ENCODE assay signal across 20 cellular contexts in the genomic region with DNA sequence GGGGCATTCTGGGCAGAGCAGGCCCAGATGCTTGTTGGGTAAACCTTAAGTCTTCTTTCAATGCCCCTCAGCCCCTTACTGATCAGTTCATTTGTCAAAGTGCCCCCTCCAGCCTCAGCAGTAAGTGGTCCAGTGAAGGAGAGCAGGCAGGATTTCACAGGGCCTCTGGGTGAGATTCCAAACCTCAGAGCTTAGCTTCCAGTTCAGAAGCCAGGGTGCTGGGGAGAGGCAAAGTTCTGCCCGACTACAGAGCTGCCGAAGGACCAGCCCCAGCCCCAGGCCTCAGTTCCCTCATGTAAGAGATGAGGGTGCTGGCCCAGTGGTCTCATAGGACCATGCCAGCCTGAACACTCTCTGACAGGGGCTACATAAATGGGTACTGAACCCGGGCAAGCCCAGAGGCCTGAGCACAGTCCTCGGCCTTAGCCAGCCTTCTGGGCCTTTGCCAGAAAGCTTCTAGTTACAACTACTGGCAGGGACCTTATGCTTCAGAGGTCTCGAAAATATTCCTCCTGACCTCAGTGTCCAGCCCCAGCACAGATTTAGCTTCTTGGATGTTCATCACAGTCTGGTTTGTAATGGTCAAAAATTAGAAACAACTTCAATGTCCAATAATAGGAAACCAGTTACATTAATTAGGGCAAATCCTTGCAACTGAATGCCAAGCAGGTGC. TPM values are rescaled to one million over a fixed set of nuclear protein-coding genes. Genes with fewer than 3 reads are reported as not detected.
A peak's percentile ranks its signal among the peaks of the same experiment; 100 is the strongest.
DNase-seq lines count a peak whose midpoint lies in the region; ATAC-seq and TF ChIP-seq lines count a peak whose summit lies in the region.
"Had no signal": no experiment of that assay in that cellular context is flagged by ENCODE, and none has a peak within 500 bp of the region (broad histone marks: within the 10 kb centered on the region; RNA-seq: fewer than 3 reads in every experiment).

No MANE protein-coding gene starts in this region.

- ATAC-seq in Right ventricle myocardium inferior (no peak), right lobe of liver (peak in 2 of 4 donors; percentile 2), aorta (ENCODE audit: low FRiP score) (peak; percentile 37), HG03159 (IDR thresholded peaks at IDR 0.05; ENCODE audit: unreplicated experiment) (no peak), HG02938 (IDR thresholded peaks at IDR 0.05; ENCODE audit: unreplicated experiment) (no peak)
- ATAC-seq: PC-3 had no signal

- no peaks in the 10 kb centered on the region for H3K79me2 ChIP-seq in osteoblast (ENCODE audit: insufficient read depth, low read length)

- H3K27me3 ChIP-seq in cardiac muscle cell (no peaks in the 10 kb centered on the region), right lobe of liver (no peaks in the 10 kb centered on the region), osteoblast (ENCODE audit: insufficient read depth, low read length) (peaks cover 15% of the 10 kb centered on the region), aorta (ENCODE audit: control insufficient read depth in 1 of 2, insufficient read depth in 2 of 2, low read length in 1 of 2) (no peaks in the 10 kb centered on the region)
- H3K27me3 ChIP-seq: BE2C, SJCRH30 had no signal

- no peak overlapping the region for H3K4me2 ChIP-seq in osteoblast (ENCODE audit: insufficient read depth, low read length)

- no peaks in the 10 kb centered on the region for H3K9me3 ChIP-seq in cardiac muscle cell (ENCODE audit: low read depth)
- no peaks in the 10 kb centered on the region for H3K9me3 ChIP-seq in right lobe of liver
- H3K9me3 ChIP-seq in osteoblast (ENCODE audit: low read depth, low read length): no peaks in the 10 kb centered on the region
- no peaks in the 10 kb centered on the region for H3K9me3 ChIP-seq in aorta (ENCODE audit: control insufficient read depth, low read length)
- H3K9me3 ChIP-seq: BE2C, Caco-2, SJCRH30 had no signal

- no peak for DNase-seq in cardiac muscle cell (ENCODE audit: low read depth in 1 of 2, low spot score in 1 of 2)
- DNase-seq in Right ventricle myocardium inferior (ENCODE audit: missing footprints): no peak
- no peak for DNase-seq in right lobe of liver
- DNase-seq in osteoblast (ENCODE audit: insufficient read length, low spot score, missing footprints): peak; percentile 11
- DNase-seq in aorta: no peak
- DNase-seq in NCI-H1417 treated with DMSO at 0.1 percent for 48 hours (lab: John Stamatoyannopoulos, UW): no peak
- DNase-seq: BE2C; Caco-2; CD4-positive, CD25-positive, alpha-beta regulatory T cell; EL; NCI-H1417; NCI-H187 treated with DMSO at 0.1 percent for 48 hours; NCI-H2227 treated with DMSO at 0.1 percent for 48 hours; PC-3 had no signal

- peaks cover 16% of the 10 kb centered on the region for H3K4me1 ChIP-seq in cardiac muscle cell (ENCODE audit: low read depth)
- H3K4me1 ChIP-seq in right lobe of liver: peaks cover 0 to 37% (median 7%) of the 10 kb centered on the region in 4 donors
- peaks cover 6% of the 10 kb centered on the region for H3K4me1 ChIP-seq in osteoblast (ENCODE audit: insufficient read depth, low read length)
- H3K4me1 ChIP-seq in aorta (ENCODE audit: control insufficient read depth in 1 of 2, insufficient read depth in 2 of 2, low read length in 2 of 2): no peaks in the 10 kb centered on the region
- H3K4me1 ChIP-seq: BE2C had no signal

- no peak for TF ChIP-seq POLR2A in right lobe of liver (IDR thresholded peaks at IDR 0.05)

- no peaks in the 10 kb centered on the region for H4K20me1 ChIP-seq in osteoblast (ENCODE audit: insufficient read depth, low read length)

- H3K27ac ChIP-seq in cardiac muscle cell (peak overlapping the region; percentile 26), right lobe of liver (peak overlapping the region in 2 of 3 donors; percentile 82 to 87), osteoblast (ENCODE audit: low read depth, low read length) (no peak overlapping the region), aorta (ENCODE audit: low read depth in 1 of 2, low read length in 2 of 2) (no peak overlapping the region)
- H3K27ac ChIP-seq: SJCRH30 had no signal

- 80% methylated on average over 1 of the region's 5 CpGs for WGBS in right lobe of liver (ENCODE audit: insufficient coverage, low coverage, low lambda C conversion rate, missing lambda C conversion rate)
- WGBS in aorta, 2 donors: 44 to 64% methylated on average over 5 of the region's 5 CpGs

- H2AFZ ChIP-seq in osteoblast (ENCODE audit: low read length): no peak overlapping the region

- H3K4me3 ChIP-seq in cardiac muscle cell (no peak overlapping the region), right lobe of liver (no peak overlapping the region), osteoblast (ENCODE audit: insufficient read depth, low read length) (no peak overlapping the region), aorta (ENCODE audit: low read length in 2 of 2) (no peak overlapping the region)
- H3K4me3 ChIP-seq: GM12878, SJCRH30 had no signal

- intact Hi-C loops in Right ventricle myocardium inferior (cut with DNase I): no loop called here
- intact Hi-C loops in right lobe of liver (cut with DNase I): no loop called here
- intact Hi-C loops in aorta (cut with DNase I): no loop called here

- H3K36me3 ChIP-seq in cardiac muscle cell (no peaks in the 10 kb centered on the region), right lobe of liver (no peaks in the 10 kb centered on the region), osteoblast (ENCODE audit: insufficient read depth, low read length) (no peaks in the 10 kb centered on the region), aorta (ENCODE audit: control insufficient read depth in 1 of 2, insufficient read depth in 2 of 2, low read length in 1 of 2) (no peaks in the 10 kb centered on the region)
- H3K36me3 ChIP-seq: BE2C, SJCRH30 had no signal

- TF ChIP-seq CTCF in cardiac muscle cell (IDR thresholded peaks at IDR 0.05; ENCODE audit: low read depth, low read length) (no peak), right lobe of liver (IDR thresholded peaks at IDR 0.05) (no peak), osteoblast (IDR thresholded peaks at IDR 0.05; ENCODE audit: extremely low read depth, low read depth, low read length) (no peak)

RNA-seq across cellular contexts. Expression of a gene that starts 0.9 kb away (rescaled TPM):
- 0.21 TPM in 1 of 2 replicates, not detected in the other for total RNA-seq in cardiac muscle cell
- 0.55 TPM in 1 of 2 replicates, not detected in the other for polyA plus RNA-seq in cardiac muscle cell
- total RNA-seq in Right ventricle myocardium inferior: not detected
- total RNA-seq in right lobe of liver: 1 to 10 TPM in 4 of 6 experiments, under 1 TPM in 2; 0.74 to 1.7 (median 1.1) TPM
- total RNA-seq in osteoblast: not detected in 2 replicates
- total RNA-seq in aorta: not detected
- polyA plus RNA-seq in aorta: not detected
- total RNA-seq: A172; Caco-2; CD4-positive, CD25-positive, alpha-beta regulatory T cell; GM12878; M059J; PC-3 had no signal
- polyA plus RNA-seq: CD4-positive, CD25-positive, alpha-beta regulatory T cell; GM12878 had no signal

RNA-seq across cellular contexts. Expression of a gene that starts 16.2 kb away (rescaled TPM):
- total RNA-seq in cardiac muscle cell (0.09 and 0.18 TPM in 2 replicates), Right ventricle myocardium inferior (not detected), right lobe of liver (10 to 100 TPM in 5 of 6 experiments, 1 to 10 TPM in 1; 6.3 to 48.4 (median 18.4) TPM), osteoblast (not detected in 2 replicates), aorta (not detected)
- polyA plus RNA-seq in cardiac muscle cell (0.24 and 0.66 TPM in 2 replicates), aorta (not detected)
- total RNA-seq: A172; CD4-positive, CD25-positive, alpha-beta regulatory T cell; M059J; PC-3; SJCRH30 had no signal
- polyA plus RNA-seq: CD4-positive, CD25-positive, alpha-beta regulatory T cell; GM12878 had no signal

Comparison
In these comparisons a context has a peak if more than half of its experiments do, and no peak if none do; other contexts are left out.
1. H3K27ac ChIP-seq: peak in cardiac muscle cell (single experiment) and right lobe of liver (2 of 3); none in osteoblast (single experiment) and aorta (0 of 2).